Comparison of ENCODE assay signal across 18 cellular contexts in the genomic region with DNA sequence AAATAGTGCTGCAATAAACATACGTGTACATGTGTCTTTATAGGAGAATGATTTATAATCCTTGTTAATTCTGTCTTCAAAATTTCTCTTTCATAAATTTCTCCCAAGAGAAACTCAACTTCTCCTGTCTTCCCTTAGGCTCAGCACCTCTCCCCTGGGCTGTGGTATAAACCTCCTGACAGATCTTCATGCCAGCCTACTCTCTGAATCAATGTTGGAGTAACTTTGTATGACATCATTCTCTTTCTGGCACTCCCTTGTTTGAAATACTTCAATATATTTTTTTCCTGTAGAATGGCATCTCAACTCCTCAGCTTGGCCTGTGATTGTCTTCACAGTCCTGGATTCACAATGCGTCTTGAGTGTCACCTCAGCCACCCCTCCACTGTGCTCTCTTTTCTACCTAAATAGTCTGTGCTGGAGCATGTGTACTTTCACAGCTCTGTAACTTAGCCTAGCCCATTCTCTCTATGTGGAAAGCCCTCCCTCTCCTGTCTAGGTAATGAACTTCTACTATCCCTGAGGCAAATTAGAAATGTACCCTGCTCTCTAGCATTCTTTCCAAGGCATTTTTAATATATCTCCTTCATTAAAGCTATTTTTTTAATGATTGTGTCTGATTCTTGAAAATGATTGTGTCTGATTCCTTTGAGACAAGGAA.
"Had no signal": no experiment of that assay in that cellular context is flagged by ENCODE, and none has a peak within 500 bp of the region (broad histone marks: within the 10 kb centered on the region; RNA-seq: fewer than 3 reads in every experiment).

No MANE protein-coding gene starts in this region.

- H3K36me3 ChIP-seq: adrenal gland, esophagus squamous epithelium, ovary, upper lobe of left lung, WERI-Rb-1 had no signal

- H3K27me3 ChIP-seq: adrenal gland, esophagus squamous epithelium, ovary, testis, upper lobe of left lung had no signal

- H3K4me3 Mint-ChIP-seq: activated T-cell treated with anti-CD3 and anti-CD28 coated beads, Interleukin-2, amount 50 U/mL, for 72 hours; natural killer cell; stimulated activated effector memory CD8-positive, alpha-beta T cell treated with anti-CD3 and anti-CD28 coated beads, Interleukin-12 subunit alpha, Interleukin-12 subunit beta, amount 100 ng/mL, for 72 hours had no signal

- H3K9me3 ChIP-seq: adrenal gland, esophagus squamous epithelium, ovary, testis, upper lobe of left lung had no signal

- H3K4me1 Mint-ChIP-seq: natural killer cell; stimulated activated effector memory CD8-positive, alpha-beta T cell treated with anti-CD3 and anti-CD28 coated beads, Interleukin-12 subunit alpha, Interleukin-12 subunit beta, amount 100 ng/mL, for 72 hours had no signal

- H3K4me3 ChIP-seq: adrenal gland, esophagus squamous epithelium, ovary, smooth muscle cell, testis, upper lobe of left lung had no signal

- H3K27ac Mint-ChIP-seq: activated naive CD4-positive, alpha-beta T cell treated with anti-CD3 and anti-CD28 coated beads, Interleukin-2, amount 50 U/mL, for 72 hours; activated T-cell treated with anti-CD3 and anti-CD28 coated beads, Interleukin-2, amount 50 U/mL, for 72 hours; natural killer cell; stimulated activated effector memory CD8-positive, alpha-beta T cell treated with anti-CD3 and anti-CD28 coated beads, Interleukin-12 subunit alpha, Interleukin-12 subunit beta, amount 100 ng/mL, for 72 hours had no signal

- DNase-seq: activated CD4-positive, alpha-beta T cell treated with anti-CD3 and anti-CD28 coated beads, Interleukin-2, amount 50 U/mL, for 4 hours; activated effector memory CD4-positive, alpha-beta T cell treated with anti-CD3 and anti-CD28 coated beads, Interleukin-2, amount 50 U/mL, for 16 hours; activated T-cell treated with anti-CD3 and anti-CD28 coated beads, Interleukin-2, amount 50 U/mL, for 72 hours; adrenal gland; cerebellar nuclear complex; cortex of kidney; esophagus squamous epithelium; mesenchymal stem cell; natural killer cell; ovary; stimulated activated CD4-positive, alpha-beta T cell treated with anti-CD3 and anti-CD28 coated beads, Interleukin-4, amount 100 ng/mL, for 1 hour; testis; upper lobe of left lung; WERI-Rb-1 had no signal

- H3K4me2 ChIP-seq: smooth muscle cell had no signal

- H3K27ac ChIP-seq: adrenal gland, esophagus squamous epithelium, ovary, testis, upper lobe of left lung, WERI-Rb-1 had no signal

- H3K9me3 Mint-ChIP-seq: activated naive CD4-positive, alpha-beta T cell treated with anti-CD3 and anti-CD28 coated beads, Interleukin-2, amount 50 U/mL, for 72 hours had no signal

- ATAC-seq: activated naive CD4-positive, alpha-beta T cell treated with anti-CD3 and anti-CD28 coated beads, Interleukin-2, amount 50 U/mL, for 72 hours; activated T-cell treated with anti-CD3 and anti-CD28 coated beads, Interleukin-2, amount 50 U/mL, for 72 hours; natural killer cell; sciatic nerve; stimulated activated effector memory CD8-positive, alpha-beta T cell treated with anti-CD3 and anti-CD28 coated beads, Interleukin-12 subunit alpha, Interleukin-12 subunit beta, amount 100 ng/mL, for 72 hours had no signal

- H3K36me3 Mint-ChIP-seq: activated naive CD4-positive, alpha-beta T cell treated with anti-CD3 and anti-CD28 coated beads, Interleukin-2, amount 50 U/mL, for 72 hours; natural killer cell; stimulated activated effector memory CD8-positive, alpha-beta T cell treated with anti-CD3 and anti-CD28 coated beads, Interleukin-12 subunit alpha, Interleukin-12 subunit beta, amount 100 ng/mL, for 72 hours had no signal

- H3K4me1 ChIP-seq: adrenal gland, testis, upper lobe of left lung had no signal
